Comparison of ENCODE assay signal across 29 cellular contexts in genomic region chr17:81474958-81475357, GRCh38. TPM values are rescaled to one million over a fixed set of nuclear protein-coding genes. Genes with fewer than 3 reads are reported as not detected.
"Had no signal": no experiment of that assay in that cellular context is flagged by ENCODE, and none has a peak within 500 bp of the region (broad histone marks: within the 10 kb centered on the region; RNA-seq: fewer than 3 reads in every experiment).

No MANE protein-coding gene starts in this region.

- H3K4me1 Mint-ChIP-seq: activated CD4-positive, alpha-beta T cell treated with anti-CD3 and anti-CD28 coated beads for 36 hours; WTC11 had no signal

- H3K36me3 ChIP-seq: adrenal gland, breast epithelium, SJCRH30 had no signal

- H3K4me1 ChIP-seq: breast epithelium had no signal

- H3K27ac Mint-ChIP-seq: activated CD4-positive, alpha-beta memory T cell treated with anti-CD3 and anti-CD28 coated beads for 36 hours; activated CD4-positive, alpha-beta T cell treated with anti-CD3 and anti-CD28 coated beads for 36 hours; activated naive CD4-positive, alpha-beta T cell treated with anti-CD3 and anti-CD28 coated beads for 36 hours; activated naive CD4-positive, alpha-beta T cell treated with anti-CD3 and anti-CD28 coated beads, Interleukin-2, amount 50 U/mL, for 72 hours; activated T-helper 1 cell treated with anti-CD3 and anti-CD28 coated beads, Interleukin-12 subunit alpha, Interleukin-12 subunit beta, Interleukin-2, Interleukin-4 antibody, amounts not matched to agents 30 ng/mL and 10 ng/mL and 1 ng/mL, durations not matched to agents 14 hours and 24 hours and 36 hours; WTC11 had no signal

- H3K9me3 Mint-ChIP-seq: activated CD4-positive, alpha-beta memory T cell treated with anti-CD3 and anti-CD28 coated beads for 36 hours; activated naive CD4-positive, alpha-beta T cell treated with anti-CD3 and anti-CD28 coated beads for 36 hours; activated naive CD4-positive, alpha-beta T cell treated with anti-CD3 and anti-CD28 coated beads, Interleukin-2, amount 50 U/mL, for 72 hours; activated T-cell treated with anti-CD3 and anti-CD28 coated beads, Interleukin-2, amount 50 U/mL, for 4 hours; activated T-helper 1 cell treated with anti-CD3 and anti-CD28 coated beads, Interleukin-12 subunit alpha, Interleukin-12 subunit beta, Interleukin-2, Interleukin-4 antibody, amounts not matched to agents 30 ng/mL and 10 ng/mL and 1 ng/mL, durations not matched to agents 14 hours and 24 hours and 36 hours had no signal

- H3K27ac ChIP-seq: adrenal gland, body of pancreas, breast epithelium, SJCRH30, SK-N-MC had no signal

- H3K36me3 Mint-ChIP-seq: activated CD4-positive, alpha-beta memory T cell treated with anti-CD3 and anti-CD28 coated beads for 36 hours; activated naive CD4-positive, alpha-beta T cell treated with anti-CD3 and anti-CD28 coated beads, Interleukin-2, amount 50 U/mL, for 72 hours; WTC11 had no signal

- H3K4me3 Mint-ChIP-seq: activated CD4-positive, alpha-beta memory T cell treated with anti-CD3 and anti-CD28 coated beads for 36 hours; activated CD4-positive, alpha-beta T cell treated with anti-CD3 and anti-CD28 coated beads for 36 hours; activated naive CD4-positive, alpha-beta T cell treated with anti-CD3 and anti-CD28 coated beads for 36 hours; activated T-cell treated with anti-CD3 and anti-CD28 coated beads, Interleukin-2, amount 50 U/mL, for 4 hours; activated T-helper 1 cell treated with anti-CD3 and anti-CD28 coated beads, Interleukin-12 subunit alpha, Interleukin-12 subunit beta, Interleukin-2, Interleukin-4 antibody, amounts not matched to agents 30 ng/mL and 10 ng/mL and 1 ng/mL, durations not matched to agents 14 hours and 24 hours and 36 hours; WTC11 had no signal

- H3K4me3 ChIP-seq: adrenal gland, body of pancreas, breast epithelium, SJCRH30, SK-N-MC had no signal

- DNase-seq: activated CD4-positive, alpha-beta memory T cell treated with anti-CD3 and anti-CD28 coated beads for 36 hours; activated CD4-positive, alpha-beta T cell treated with anti-CD3 and anti-CD28 coated beads for 36 hours; activated CD4-positive, alpha-beta T cell treated with anti-CD3 and anti-CD28 coated beads, Interleukin-2, amount 50 U/mL, for 1 hour; activated CD8-positive, alpha-beta memory T cell treated with anti-CD3 and anti-CD28 coated beads, Interleukin-2, amount 50 U/mL, for 4 hours; activated gamma-delta T cell treated with Interleukin-2 at 50 U/mL for 16 hours; activated naive CD4-positive, alpha-beta T cell treated with anti-CD3 and anti-CD28 coated beads for 36 hours; activated T-cell treated with anti-CD3 and anti-CD28 coated beads for 4 hours; activated T-cell treated with anti-CD3 and anti-CD28 coated beads, Interleukin-2, amount 50 U/mL, for 4 hours; adrenal gland; body of pancreas; Karpas-422; NCI-H1105; NCI-H1417 treated with DMSO at 0.1 percent for 48 hours; NCI-H187 treated with DMSO at 0.1 percent for 48 hours; NCI-H2081 treated with DMSO at 0.1 percent for 48 hours; NCI-H345; NCI-H524 treated with DMSO at 0.1 percent for 48 hours; SHP77; T1000 had no signal

- H3K9me3 ChIP-seq: adrenal gland, body of pancreas, breast epithelium, SJCRH30 had no signal

- ATAC-seq: activated CD4-positive, alpha-beta T cell treated with anti-CD3 and anti-CD28 coated beads for 36 hours; activated CD4-positive, CD25-positive, alpha-beta regulatory T cell treated with anti-CD3 and anti-CD28 coated beads, Interleukin-2, amount 50 U/mL, for 24 hours; activated naive CD4-positive, alpha-beta T cell treated with anti-CD3 and anti-CD28 coated beads, Interleukin-2, amount 50 U/mL, for 72 hours; activated T-cell treated with anti-CD3 and anti-CD28 coated beads, Interleukin-2, amount 50 U/mL, for 4 hours; body of pancreas; Panc1; WTC11 had no signal

- H3K27me3 ChIP-seq: adrenal gland, body of pancreas, breast epithelium, SJCRH30 had no signal

RNA-seq across cellular contexts. Expression of gene FSCN2, which starts 53.2 kb away (rescaled TPM):
- total RNA-seq: activated naive CD4-positive, alpha-beta T cell treated with anti-CD3 and anti-CD28 coated beads for 36 hours; MCF 10A; RPMI7951 had no signal
